Comparison of ENCODE assay signal across 8 cellular contexts in genomic region chr14:60561845-60562746, GRCh38. TPM values are rescaled to one million over a fixed set of nuclear protein-coding genes. Genes with fewer than 3 reads are reported as not detected.
DNase-seq lines count a peak whose midpoint lies in the region; ATAC-seq and TF ChIP-seq lines count a peak whose summit lies in the region.

No MANE protein-coding gene starts in this region.

- H3K36me3 ChIP-seq in ascending aorta (no peaks in the 10 kb centered on the region), iPS DF 6.9 (ENCODE audit: control insufficient read depth, insufficient read depth, low read length) (no peaks in the 10 kb centered on the region)

- no CpG with 5 or more reads among the region's 7 CpGs for whole genome bisulfite sequencing in iPS DF 6.9 (ENCODE audit: insufficient coverage, insufficient read length)

- H3K27me3 ChIP-seq in ascending aorta, result no peaks in the 10 kb centered on the region
- H3K27me3 ChIP-seq in iPS DF 6.9 (ENCODE audit: control insufficient read depth, insufficient read depth, low read length), result no peaks in the 10 kb centered on the region

- DNase-seq in D341Med (ENCODE audit: low spot score), result peak; percentile 63
- peak; percentile 38 for DNase-seq in NCI-H526 treated with DMSO at 0.1 percent for 48 hours (lab: John Stamatoyannopoulos, UW)
- DNase-seq in ascending aorta (ENCODE audit: low spot score in 2 of 2), result peak in 1 of 2 donors; percentile 78
- peak; percentile 58 for DNase-seq in iPS DF 6.9 (ENCODE audit: low read depth, low spot score)
- peak; percentile 26 for DNase-seq in stimulated activated CD8-positive, alpha-beta memory T cell treated with anti-CD3 and anti-CD28 coated beads, Interleukin-4, amount 100 ng/mL, for 48 hours
- no peak for DNase-seq in activated gamma-delta T cell (lab: John Stamatoyannopoulos, UW)

- H3K27ac ChIP-seq in ascending aorta (no peak overlapping the region), iPS DF 6.9 (ENCODE audit: low read length) (no peak overlapping the region)

- TF ChIP-seq CTCF in ascending aorta (IDR thresholded peaks at IDR 0.05), result peak; percentile 34 to 72 (median 66)

- intact Hi-C loops in ascending aorta (cut with DNase I), result loop anchor here (2.0 kb wide), 1 partner anchor 211 kb away; no protein-coding TSS in a partner anchor

- H3K4me3 ChIP-seq in ascending aorta (no peak overlapping the region), iPS DF 6.9 (ENCODE audit: low read length) (no peak overlapping the region)

- H3K9me3 ChIP-seq in ascending aorta (no peaks in the 10 kb centered on the region), iPS DF 6.9 (ENCODE audit: control insufficient read depth, insufficient read depth, low read length) (no peaks in the 10 kb centered on the region)

- H3K4me1 ChIP-seq in ascending aorta, result peaks cover 0 to 10% of the 10 kb centered on the region in 2 donors
- H3K4me1 ChIP-seq in iPS DF 6.9 (ENCODE audit: control insufficient read depth, insufficient read depth, low read length), result no peaks in the 10 kb centered on the region

- peak; percentile 78 for ATAC-seq in GM19043 (IDR thresholded peaks at IDR 0.05; ENCODE audit: low read depth, unreplicated experiment)
- peak; percentile 47 for ATAC-seq in HG03469 (IDR thresholded peaks at IDR 0.05; ENCODE audit: unreplicated experiment)

RNA-seq across cellular contexts. Expression of gene SIX6, which starts 53.1 kb away (rescaled TPM):
- total RNA-seq in ascending aorta, result not detected
